Comparison of ENCODE assay signal across 25 cellular contexts in genomic region chr9:126531591-126531990, GRCh38.
DNase-seq lines count a peak whose midpoint lies in the region; TF ChIP-seq lines count a peak whose summit lies in the region.
"Had no signal": no experiment of that assay in that cellular context is flagged by ENCODE, and none has a peak within 500 bp of the region (broad histone marks: within the 10 kb centered on the region; RNA-seq: fewer than 3 reads in every experiment).

No MANE protein-coding gene starts in this region.

- H3K4me3 Mint-ChIP-seq in dendritic cell treated with granulocyte-macrophage colony-stimulating factor and Interleukin-4, amounts not matched to agents 40 ng/mL and 50 ng/mL, for 4 days = no peak overlapping the region
- no peak overlapping the region for H3K4me3 Mint-ChIP-seq in mesothelial cell of epicardium
- H3K4me3 Mint-ChIP-seq: activated CD4-positive, alpha-beta T cell treated with anti-CD3 and anti-CD28 coated beads, Interleukin-2, amount 10 ng/mL, durations not matched to agents 7 days and 5 days; activated naive CD4-positive, alpha-beta T cell treated with anti-CD3 and anti-CD28 coated beads, Interleukin-2, amount 10 ng/mL, durations not matched to agents 7 days and 5 days; activated T-helper 1 cell treated with anti-CD3 and anti-CD28 coated beads, Interleukin-12 subunit alpha, Interleukin-12 subunit beta, Interleukin-2, Interleukin-4 antibody, amounts not matched to agents 30 ng/mL and 10 ng/mL and 1 ng/mL, durations not matched to agents 14 hours and 24 hours and 36 hours; T-helper 2 cell treated with Interferon-gamma antibody and Interleukin-4, amounts not matched to agents 5 μg/mL and 100 μg/mL, for 36 hours had no signal

- no peaks in the 10 kb centered on the region for H3K36me3 ChIP-seq in H7 (replicated peaks; ENCODE audit: control insufficient read depth, insufficient read depth, low read length)
- H3K36me3 ChIP-seq in smooth muscle cell (ENCODE audit: low read depth) = no peaks in the 10 kb centered on the region
- H3K36me3 ChIP-seq in sigmoid colon = no peaks in the 10 kb centered on the region
- no peaks in the 10 kb centered on the region for H3K36me3 ChIP-seq in uterus
- H3K36me3 ChIP-seq: breast epithelium, esophagus squamous epithelium, gastrocnemius medialis, upper lobe of left lung had no signal

- peaks cover 3% of the 10 kb centered on the region for H3F3A ChIP-seq in smooth muscle cell (ENCODE audit: low read depth)

- H3K9me3 ChIP-seq in smooth muscle cell (replicated peaks; ENCODE audit: low read depth) (no peaks in the 10 kb centered on the region), sigmoid colon (no peaks in the 10 kb centered on the region), uterus (no peaks in the 10 kb centered on the region)
- H3K9me3 ChIP-seq: breast epithelium, esophagus squamous epithelium, gastrocnemius medialis, upper lobe of left lung had no signal

- no peaks in the 10 kb centered on the region for H3K9me3 Mint-ChIP-seq in dendritic cell treated with granulocyte-macrophage colony-stimulating factor and Interleukin-4, amounts not matched to agents 40 ng/mL and 50 ng/mL, for 4 days
- no peaks in the 10 kb centered on the region for H3K9me3 Mint-ChIP-seq in mesothelial cell of epicardium
- H3K9me3 Mint-ChIP-seq: activated CD4-positive, alpha-beta T cell treated with anti-CD3 and anti-CD28 coated beads, Interleukin-2, amount 10 ng/mL, durations not matched to agents 7 days and 5 days; activated naive CD4-positive, alpha-beta T cell treated with anti-CD3 and anti-CD28 coated beads, Interleukin-2, amount 10 ng/mL, durations not matched to agents 7 days and 5 days; activated T-helper 1 cell treated with anti-CD3 and anti-CD28 coated beads, Interleukin-12 subunit alpha, Interleukin-12 subunit beta, Interleukin-2, Interleukin-4 antibody, amounts not matched to agents 30 ng/mL and 10 ng/mL and 1 ng/mL, durations not matched to agents 14 hours and 24 hours and 36 hours; IgD-negative memory B cell; T-helper 2 cell treated with Interferon-gamma antibody and Interleukin-4, amounts not matched to agents 5 μg/mL and 100 μg/mL, for 36 hours had no signal

- H3K27ac ChIP-seq in smooth muscle cell (ENCODE audit: low read depth) (peak overlapping the region; percentile 36), sigmoid colon (no peak overlapping the region), uterus (no peak overlapping the region)
- H3K27ac ChIP-seq: breast epithelium, coronary artery, esophagus squamous epithelium, gastrocnemius medialis had no signal

- peaks cover 5% of the 10 kb centered on the region for H3K27me3 ChIP-seq in H7 (ENCODE audit: control insufficient read depth, insufficient read depth, low read length)
- H3K27me3 ChIP-seq in smooth muscle cell (ENCODE audit: low read depth) = peaks cover 28% of the 10 kb centered on the region
- H3K27me3 ChIP-seq in sigmoid colon = peaks cover 0 to 59% (median 19%) of the 10 kb centered on the region in 3 donors
- H3K27me3 ChIP-seq in uterus = peaks cover 0 to 5% of the 10 kb centered on the region in 2 donors
- H3K27me3 ChIP-seq: breast epithelium, upper lobe of left lung had no signal

- H3K4me3 ChIP-seq in H7 (ENCODE audit: insufficient read depth, low read depth, low read length) (no peak overlapping the region), smooth muscle cell (no peak overlapping the region), sigmoid colon (no peak overlapping the region), uterus (no peak overlapping the region)
- H3K4me3 ChIP-seq: breast epithelium, coronary artery, esophagus squamous epithelium, gastrocnemius medialis, upper lobe of left lung had no signal

- peaks cover 6% of the 10 kb centered on the region for H3K27me3 Mint-ChIP-seq in dendritic cell treated with granulocyte-macrophage colony-stimulating factor and Interleukin-4, amounts not matched to agents 40 ng/mL and 50 ng/mL, for 4 days
- peaks cover 43% of the 10 kb centered on the region for H3K27me3 Mint-ChIP-seq in mesothelial cell of epicardium (ENCODE audit: low read depth)
- H3K27me3 Mint-ChIP-seq: IgD-negative memory B cell had no signal

- H2AFZ ChIP-seq in smooth muscle cell (ENCODE audit: low read depth) = peak overlapping the region; percentile 53

- peak; percentile 57 for DNase-seq in H7
- DNase-seq in mesothelial cell of epicardium (ENCODE audit: low spot score in 2 of 2, unreplicated experiment in 2 of 2) = no peak
- no peak for DNase-seq in smooth muscle cell (lab: John Stamatoyannopoulos, UW; ENCODE audit: unreplicated experiment)
- no peak for DNase-seq in sigmoid colon
- no peak for DNase-seq in HEK293T (ENCODE audit: extremely low spot score)
- DNase-seq in uterus = no peak
- DNase-seq: activated CD4-positive, alpha-beta T cell treated with anti-CD3 and anti-CD28 coated beads, Interleukin-2, amount 10 ng/mL, durations not matched to agents 7 days and 5 days; activated naive CD4-positive, alpha-beta T cell treated with anti-CD3 and anti-CD28 coated beads, Interleukin-2, amount 10 ng/mL, durations not matched to agents 7 days and 5 days; amygdala; C1 segment of cervical spinal cord; Calu3; esophagus squamous epithelium; gastrocnemius medialis; hypothalamus; NCI-H1105 treated with DMSO at 0.1 percent for 48 hours; NCI-H2029; NCI-H226; RPMI8226 had no signal

- no peaks in the 10 kb centered on the region for H3K36me3 Mint-ChIP-seq in dendritic cell treated with granulocyte-macrophage colony-stimulating factor and Interleukin-4, amounts not matched to agents 40 ng/mL and 50 ng/mL, for 4 days (ENCODE audit: low read depth)
- no peaks in the 10 kb centered on the region for H3K36me3 Mint-ChIP-seq in mesothelial cell of epicardium
- H3K36me3 Mint-ChIP-seq: activated naive CD4-positive, alpha-beta T cell treated with anti-CD3 and anti-CD28 coated beads, Interleukin-2, amount 10 ng/mL, durations not matched to agents 7 days and 5 days; IgD-negative memory B cell had no signal

- no peak for TF ChIP-seq EP300 in sigmoid colon (IDR thresholded peaks at IDR 0.05)

- H3K4me1 ChIP-seq in smooth muscle cell (ENCODE audit: low read depth) (peaks cover 29% of the 10 kb centered on the region), sigmoid colon (peaks cover 0 to 12% (median 3%) of the 10 kb centered on the region in 4 donors), uterus (no peaks in the 10 kb centered on the region)
- H3K4me1 ChIP-seq: breast epithelium, gastrocnemius medialis had no signal

- H3K27ac Mint-ChIP-seq in dendritic cell treated with granulocyte-macrophage colony-stimulating factor and Interleukin-4, amounts not matched to agents 40 ng/mL and 50 ng/mL, for 4 days = peak overlapping the region; percentile 90
- H3K27ac Mint-ChIP-seq in mesothelial cell of epicardium = peak overlapping the region; percentile 54
- H3K27ac Mint-ChIP-seq: activated CD4-positive, alpha-beta T cell treated with anti-CD3 and anti-CD28 coated beads, Interleukin-2, amount 10 ng/mL, durations not matched to agents 7 days and 5 days; activated naive CD4-positive, alpha-beta T cell treated with anti-CD3 and anti-CD28 coated beads, Interleukin-2, amount 10 ng/mL, durations not matched to agents 7 days and 5 days; activated T-helper 1 cell treated with anti-CD3 and anti-CD28 coated beads, Interleukin-12 subunit alpha, Interleukin-12 subunit beta, Interleukin-2, Interleukin-4 antibody, amounts not matched to agents 30 ng/mL and 10 ng/mL and 1 ng/mL, durations not matched to agents 14 hours and 24 hours and 36 hours; IgD-negative memory B cell; T-helper 2 cell treated with Interferon-gamma antibody and Interleukin-4, amounts not matched to agents 5 μg/mL and 100 μg/mL, for 36 hours had no signal

- peak overlapping the region; percentile 50 for H3K4me2 ChIP-seq in smooth muscle cell

- H3K9ac ChIP-seq in smooth muscle cell (ENCODE audit: low read depth) = peak overlapping the region; percentile 19

- H4K20me1 ChIP-seq in smooth muscle cell (ENCODE audit: low read depth) = no peaks in the 10 kb centered on the region

- POLR2A ChIA-PET in HEK293T (lab: Yijun Ruan, JAX) = no interaction called here

- CTCF ChIA-PET in HEK293T (lab: Yijun Ruan, JAX) = interaction anchor here (1.2 kb wide), 1 partner anchor 26 kb away, joined by 3 read pairs; no protein-coding TSS in a partner anchor

- TF ChIP-seq POLR2A in sigmoid colon (IDR thresholded peaks at IDR 0.05) (no peak), uterus (IDR thresholded peaks at IDR 0.05) (no peak)

- no peaks in the 10 kb centered on the region for H3K79me2 ChIP-seq in smooth muscle cell (ENCODE audit: low read depth)

- TF ChIP-seq CTCF in mesothelial cell of epicardium (IDR thresholded peaks at IDR 0.05; ENCODE audit: unreplicated experiment) = no peak
- TF ChIP-seq CTCF in smooth muscle cell (IDR thresholded peaks at IDR 0.05; ENCODE audit: borderline replicate concordance, insufficient read depth, poor library complexity, severe bottlenecking) = no peak
- TF ChIP-seq CTCF in sigmoid colon (IDR thresholded peaks at IDR 0.05) = no peak
- TF ChIP-seq CTCF in uterus (IDR thresholded peaks at IDR 0.05) = no peak

- H3K4me1 Mint-ChIP-seq in dendritic cell treated with granulocyte-macrophage colony-stimulating factor and Interleukin-4, amounts not matched to agents 40 ng/mL and 50 ng/mL, for 4 days (ENCODE audit: low read depth) = peaks cover 64% of the 10 kb centered on the region
- peaks cover 56% of the 10 kb centered on the region for H3K4me1 Mint-ChIP-seq in mesothelial cell of epicardium
- H3K4me1 Mint-ChIP-seq: activated CD4-positive, alpha-beta T cell treated with anti-CD3 and anti-CD28 coated beads, Interleukin-2, amount 10 ng/mL, durations not matched to agents 7 days and 5 days; activated naive CD4-positive, alpha-beta T cell treated with anti-CD3 and anti-CD28 coated beads, Interleukin-2, amount 10 ng/mL, durations not matched to agents 7 days and 5 days had no signal

- intact Hi-C loops in dendritic cell treated with granulocyte-macrophage colony-stimulating factor and Interleukin-4, amounts not matched to agents 40 ng/mL and 50 ng/mL, for 4 days (cut with micrococcal nuclease) = no loop called here
- intact Hi-C loops in sigmoid colon (cut with DNase I) = no loop called here
- intact Hi-C loops in uterus (cut with DNase I; ENCODE audit: low total_unique reads) = no loop called here

- WGBS in smooth muscle cell (ENCODE audit: low lambda C conversion rate) = 66% methylated on average over 5 of the region's 5 CpGs
- 39 to 69% methylated on average over 5 of the region's 5 CpGs for WGBS in sigmoid colon, 2 donors

TF ChIP-seq in HEK293T, 16 proteins besides CTCF, POLR2A, EP300 and RAD21:
- TF ChIP-seq ZNF384 (IDR thresholded peaks at IDR 0.05) (no peak), TARDBP (IDR thresholded peaks at IDR 0.05) (no peak), FOXA1 (IDR thresholded peaks at IDR 0.05) (no peak)
TF ChIP-seq in HEK293T: peak in this region for 0.
